In genomic region chr14:67602995-67603545, GRCh38 we compare ENCODE assay signal across 1 cellular context.
TF ChIP-seq lines count a peak whose summit lies in the region.

No MANE protein-coding gene starts in this region.

TF ChIP-seq in HepG2, 621 proteins besides CTCF, POLR2A, EP300 and RAD21:
- no peak for TF ChIP-seq GTF3A (CRISPR knock-in tag; conservative IDR thresholded peaks at IDR 0.05)
- no peak for TF ChIP-seq RBFOX2 (IDR thresholded peaks at IDR 0.05; ENCODE audit: low read depth, low read length)
- no peak for TF ChIP-seq SYNCRIP (IDR thresholded peaks at IDR 0.05; ENCODE audit: insufficient read depth, low read depth, low read length)
- no peak for TF ChIP-seq ZNF782 (CRISPR knock-in tag; IDR thresholded peaks at IDR 0.05; ENCODE audit: borderline replicate concordance)
- no peak for TF ChIP-seq KDM6A (CRISPR knock-in tag; IDR thresholded peaks at IDR 0.05; ENCODE audit: low read depth)
- TF ChIP-seq ASH2L (IDR thresholded peaks at IDR 0.05; ENCODE audit: insufficient read length, low read depth, low read length) = no peak
- TF ChIP-seq FOXC1 (CRISPR knock-in tag; IDR thresholded peaks at IDR 0.05; ENCODE audit: borderline replicate concordance) = no peak
- no peak for TF ChIP-seq MXD4 (CRISPR knock-in tag; IDR thresholded peaks at IDR 0.05)
- TF ChIP-seq PHF20 (CRISPR knock-in tag; IDR thresholded peaks at IDR 0.05) = no peak
- no peak for TF ChIP-seq WIZ (CRISPR knock-in tag; IDR thresholded peaks at IDR 0.05)
- peak; percentile 84 for TF ChIP-seq FOSL2 (CRISPR knock-in tag; IDR thresholded peaks at IDR 0.05)
- TF ChIP-seq ZNF770 (CRISPR knock-in tag; IDR thresholded peaks at IDR 0.05) = peak; percentile 40; the same call in 1 of the 2 replicates
- no peak for TF ChIP-seq SRY (CRISPR knock-in tag; IDR thresholded peaks at IDR 0.05)
- TF ChIP-seq ZNF792 (CRISPR knock-in tag; IDR thresholded peaks at IDR 0.05) = no peak
- no peak for TF ChIP-seq NCOA5 (CRISPR knock-in tag; IDR thresholded peaks at IDR 0.05)
TF ChIP-seq in HepG2: peak in this region for 2.
